Comparison of ENCODE assay signal across 8 cellular contexts in genomic region chr11:33722579-33723234, GRCh38. TPM values are rescaled to one million over a fixed set of nuclear protein-coding genes. Genes with fewer than 3 reads are reported as not detected.
DNase-seq lines count a peak whose midpoint lies in the region; ATAC-seq and TF ChIP-seq lines count a peak whose summit lies in the region.

No MANE protein-coding gene starts in this region.

- H3K4me3 ChIP-seq in left lung (no peak overlapping the region), tibial artery (no peak overlapping the region)
- no peak overlapping the region for H3K4me3 ChIP-seq in effector memory CD4-positive, alpha-beta T cell (ENCODE audit: insufficient read depth, low read depth, low read length, poor library complexity, severe bottlenecking)

- peaks cover 69% of the 10 kb centered on the region for H3K4me1 Mint-ChIP-seq in activated T-helper 2 cell treated with anti-CD3 and anti-CD28 coated beads, Interferon-gamma antibody, Interleukin-2, Interleukin-4, amounts not matched to agents 10 μg/mL and 5 μg/mL and 100 μg/mL, durations not matched to agents 14 hours and 24 hours and 36 hours (ENCODE audit: low read depth)

- ATAC-seq in HG03060 (IDR thresholded peaks at IDR 0.05; ENCODE audit: low read depth, unreplicated experiment) (peak; percentile 61), left lung (peak; percentile 64)

- DNase-seq in NK-92 treated with Interleukin-12 subunit alpha and Interleukin-12 subunit beta, amount 100 ng/mL, for 24 hours (lab: John Stamatoyannopoulos, UW), result peak; percentile 24
- DNase-seq in NK-92 (lab: John Stamatoyannopoulos, UW; ENCODE audit: unreplicated experiment) (no peak), left lung (peak; percentile 62), tibial artery (no peak), GOT3 (lab: John Stamatoyannopoulos, UW) (no peak)
- DNase-seq in activated T-helper 2 cell treated with anti-CD3 and anti-CD28 coated beads, Interferon-gamma antibody, Interleukin-2, Interleukin-4, amounts not matched to agents 10 μg/mL and 5 μg/mL and 100 μg/mL, durations not matched to agents 14 hours and 24 hours and 36 hours (ENCODE audit: low spot score), result peak; percentile 38
- DNase-seq in effector memory CD4-positive, alpha-beta T cell, result no peak

- intact Hi-C loops in activated T-helper 2 cell treated with anti-CD3 and anti-CD28 coated beads, Interferon-gamma antibody, Interleukin-2, Interleukin-4, amounts not matched to agents 10 μg/mL and 5 μg/mL and 100 μg/mL, durations not matched to agents 14 hours and 24 hours and 36 hours (cut with micrococcal nuclease), result loop anchor here (1.0 to 10.0 kb wide), 13 partner anchors 9 to 895 kb away; partner anchors contain the start of genes ABTB2, FBXO3 and PRRG4
- intact Hi-C loops in left lung (cut with DNase I), result no loop called here
- intact Hi-C loops in tibial artery (cut with DNase I; ENCODE audit: low total_unique reads), result no loop called here

- peak overlapping the region; percentile 94 for H3K27ac Mint-ChIP-seq in activated T-helper 2 cell treated with anti-CD3 and anti-CD28 coated beads, Interferon-gamma antibody, Interleukin-2, Interleukin-4, amounts not matched to agents 10 μg/mL and 5 μg/mL and 100 μg/mL, durations not matched to agents 14 hours and 24 hours and 36 hours

- TF ChIP-seq CTCF in left lung (IDR thresholded peaks at IDR 0.05) (no peak), tibial artery (IDR thresholded peaks at IDR 0.05) (no peak)

- H3K36me3 ChIP-seq in left lung (peaks cover 0 to 47% of the 10 kb centered on the region in 2 donors), tibial artery (peaks cover 33 to 46% (median 45%) of the 10 kb centered on the region in 3 donors)
- H3K36me3 ChIP-seq in effector memory CD4-positive, alpha-beta T cell (ENCODE audit: control insufficient read depth, insufficient read depth, low read length), result peaks cover 14% of the 10 kb centered on the region

- H3K27me3 ChIP-seq in left lung, result no peaks in the 10 kb centered on the region
- no peaks in the 10 kb centered on the region for H3K27me3 ChIP-seq in tibial artery
- H3K27me3 ChIP-seq in effector memory CD4-positive, alpha-beta T cell (replicated peaks; ENCODE audit: control insufficient read depth, insufficient read depth, low read length, poor library complexity, severe bottlenecking), result no peaks in the 10 kb centered on the region

- no peaks in the 10 kb centered on the region for H3K9me3 ChIP-seq in left lung
- H3K9me3 ChIP-seq in tibial artery, result no peaks in the 10 kb centered on the region
- no peaks in the 10 kb centered on the region for H3K9me3 ChIP-seq in effector memory CD4-positive, alpha-beta T cell (ENCODE audit: control insufficient read depth, low read length)

- H3K9me3 Mint-ChIP-seq in activated T-helper 2 cell treated with anti-CD3 and anti-CD28 coated beads, Interferon-gamma antibody, Interleukin-2, Interleukin-4, amounts not matched to agents 10 μg/mL and 5 μg/mL and 100 μg/mL, durations not matched to agents 14 hours and 24 hours and 36 hours, result no peaks in the 10 kb centered on the region

- H3K36me3 Mint-ChIP-seq in activated T-helper 2 cell treated with anti-CD3 and anti-CD28 coated beads, Interferon-gamma antibody, Interleukin-2, Interleukin-4, amounts not matched to agents 10 μg/mL and 5 μg/mL and 100 μg/mL, durations not matched to agents 14 hours and 24 hours and 36 hours (ENCODE audit: low read depth), result peaks cover 69% of the 10 kb centered on the region

- peaks cover 37 to 82% of the 10 kb centered on the region in 2 donors for H3K4me1 ChIP-seq in left lung
- H3K4me1 ChIP-seq in tibial artery, result peaks cover 0 to 51% (median 36%) of the 10 kb centered on the region in 4 donors
- no peaks in the 10 kb centered on the region for H3K4me1 ChIP-seq in effector memory CD4-positive, alpha-beta T cell (ENCODE audit: control insufficient read depth, insufficient read depth, low read length, poor library complexity, severe bottlenecking)

- peak overlapping the region; percentile 88 for H3K27ac ChIP-seq in left lung
- peak overlapping the region; percentile 67 to 71 for H3K27ac ChIP-seq in tibial artery
- H3K27ac ChIP-seq in effector memory CD4-positive, alpha-beta T cell (ENCODE audit: insufficient read depth, low read length, poor library complexity, severe bottlenecking), result no peak overlapping the region

- peak overlapping the region; percentile 48 for H3K4me3 Mint-ChIP-seq in activated T-helper 2 cell treated with anti-CD3 and anti-CD28 coated beads, Interferon-gamma antibody, Interleukin-2, Interleukin-4, amounts not matched to agents 10 μg/mL and 5 μg/mL and 100 μg/mL, durations not matched to agents 14 hours and 24 hours and 36 hours (ENCODE audit: low read depth)

- peaks cover 6% of the 10 kb centered on the region for H3K27me3 Mint-ChIP-seq in activated T-helper 2 cell treated with anti-CD3 and anti-CD28 coated beads, Interferon-gamma antibody, Interleukin-2, Interleukin-4, amounts not matched to agents 10 μg/mL and 5 μg/mL and 100 μg/mL, durations not matched to agents 14 hours and 24 hours and 36 hours (ENCODE audit: low read depth)

RNA-seq across cellular contexts. Expression of gene CD59, which starts 13.5 kb away (rescaled TPM):
- 165 and 173 TPM in 2 replicates for total RNA-seq in activated T-helper 2 cell treated with anti-CD3 and anti-CD28 coated beads, Interferon-gamma antibody, Interleukin-2, Interleukin-4, amounts not matched to agents 10 μg/mL and 5 μg/mL and 100 μg/mL, durations not matched to agents 14 hours and 24 hours and 36 hours
- total RNA-seq in left lung, result 1,000 to 10,000 TPM in 1 of 2 donors, 100 to 1,000 TPM in 1; 928 to 1,244 TPM

RNA-seq across cellular contexts. Expression of gene C11orf91, which starts 22.1 kb away (rescaled TPM):
- not detected in 2 replicates for total RNA-seq in activated T-helper 2 cell treated with anti-CD3 and anti-CD28 coated beads, Interferon-gamma antibody, Interleukin-2, Interleukin-4, amounts not matched to agents 10 μg/mL and 5 μg/mL and 100 μg/mL, durations not matched to agents 14 hours and 24 hours and 36 hours
- 1 to 10 TPM in 1 of 2 donors, not detected in 1; 2.2 TPM for total RNA-seq in left lung

RNA-seq across cellular contexts. Expression of gene FBXO3, which starts 51.6 kb away (rescaled TPM):
- 13.9 TPM in 2 replicates for total RNA-seq in activated T-helper 2 cell treated with anti-CD3 and anti-CD28 coated beads, Interferon-gamma antibody, Interleukin-2, Interleukin-4, amounts not matched to agents 10 μg/mL and 5 μg/mL and 100 μg/mL, durations not matched to agents 14 hours and 24 hours and 36 hours
- 10 to 100 TPM; 25.9 to 30.5 TPM for total RNA-seq in left lung

Comparison
In these comparisons a context has a peak if more than half of its experiments do, and no peak if none do; other contexts are left out.
1. DNase-seq: peak in NK-92 treated with Interleukin-12 subunit alpha and Interleukin-12 subunit beta, amount 100 ng/mL, for 24 hours (single experiment), activated T-helper 2 cell treated with anti-CD3 and anti-CD28 coated beads, Interferon-gamma antibody, Interleukin-2, Interleukin-4, amounts not matched to agents 10 μg/mL and 5 μg/mL and 100 μg/mL, durations not matched to agents 14 hours and 24 hours and 36 hours (single experiment) and left lung (2 of 2); none in NK-92 (single experiment), tibial artery (0 of 2), GOT3 (single experiment) and effector memory CD4-positive, alpha-beta T cell (0 of 3).